In the genomic region with DNA sequence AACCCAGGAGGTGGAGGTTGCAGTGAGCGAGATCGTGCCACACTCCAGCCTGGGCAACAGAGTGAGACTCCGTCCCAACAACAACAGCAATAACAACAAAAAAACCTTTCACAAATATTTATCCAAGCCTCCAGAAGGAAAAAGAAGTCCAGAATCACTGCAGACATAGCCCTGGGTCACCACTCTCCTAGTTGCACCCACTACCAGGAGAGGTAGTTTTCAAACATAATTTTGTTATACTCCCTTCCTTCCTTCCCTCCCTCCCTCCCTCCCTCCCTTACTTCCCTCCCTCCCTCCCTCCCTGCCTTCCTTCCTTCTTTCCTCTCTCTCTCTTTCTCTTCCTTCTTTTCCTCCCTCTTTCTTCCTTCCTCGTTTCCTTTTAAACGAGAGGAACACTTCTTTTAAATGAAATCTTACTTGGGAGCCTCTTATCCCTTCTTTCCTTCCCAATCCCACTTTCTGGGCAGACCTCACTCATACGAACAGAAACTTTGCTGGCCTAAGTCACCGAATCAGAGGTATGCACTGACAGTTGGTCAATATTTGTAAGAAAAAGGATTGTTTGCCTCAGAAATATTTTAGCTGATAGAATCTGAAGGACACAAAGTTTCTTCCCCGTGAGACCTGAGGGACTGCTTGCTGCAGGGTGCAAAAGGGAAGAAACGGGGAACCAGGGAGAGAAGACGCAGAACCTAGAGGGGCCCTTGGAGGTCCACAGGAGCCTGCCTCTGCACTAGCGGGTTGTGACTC, we compare ENCODE assay signal across 19 cellular contexts.
DNase-seq lines count a peak whose midpoint lies in the region; ATAC-seq and TF ChIP-seq lines count a peak whose summit lies in the region.
"Had no signal": no experiment of that assay in that cellular context is flagged by ENCODE, and none has a peak within 500 bp of the region (broad histone marks: within the 10 kb centered on the region; RNA-seq: fewer than 3 reads in every experiment).

No MANE protein-coding gene starts in this region.

- peaks cover 19% of the 10 kb centered on the region for H3K27me3 Mint-ChIP-seq in stimulated activated naive CD8-positive, alpha-beta T cell treated with anti-CD3 and anti-CD28 coated beads, Interleukin-15, Interleukin-2, amounts not matched to agents 100 ng/mL and 50 ng/mL, for 24 hours
- peaks cover 13% of the 10 kb centered on the region for H3K27me3 Mint-ChIP-seq in nephron progenitor cell (ENCODE audit: low read depth, poor library complexity)

- intact Hi-C loops in mammary epithelial cell (cut with micrococcal nuclease), result no loop called here

- CTCF ChIA-PET in mammary epithelial cell (lab: Charles Lee; ENCODE audit: low non-redundant PET), result no interaction called here

- H3K4me1 ChIP-seq in mammary epithelial cell (ENCODE audit: insufficient read depth, low read length) (no peaks in the 10 kb centered on the region), tibial nerve (no peaks in the 10 kb centered on the region)

- H3K9me3 Mint-ChIP-seq in stimulated activated naive CD8-positive, alpha-beta T cell treated with anti-CD3 and anti-CD28 coated beads, Interleukin-15, Interleukin-2, amounts not matched to agents 100 ng/mL and 50 ng/mL, for 24 hours, result no peaks in the 10 kb centered on the region
- peaks cover 17% of the 10 kb centered on the region for H3K9me3 Mint-ChIP-seq in nephron progenitor cell
- H3K9me3 Mint-ChIP-seq: CD8-positive, alpha-beta T cell had no signal

- H2AFZ ChIP-seq in mammary epithelial cell (ENCODE audit: low read depth, low read length), result no peak overlapping the region

- no peak for TF ChIP-seq POLR2A in tibial nerve (IDR thresholded peaks at IDR 0.05)

- ATAC-seq in stimulated activated naive CD8-positive, alpha-beta T cell treated with anti-CD3 and anti-CD28 coated beads, Interleukin-15, Interleukin-2, amounts not matched to agents 100 U/mL and 50 U/mL, for 24 hours, result no peak
- ATAC-seq: CD8-positive, alpha-beta T cell; HCT116 had no signal

- H3K79me2 ChIP-seq in mammary epithelial cell (ENCODE audit: insufficient read depth, low read length), result no peaks in the 10 kb centered on the region

- TF ChIP-seq CTCF in mammary epithelial cell (conservative IDR thresholded peaks at IDR 0.05 in 1 of 2, IDR thresholded peaks at IDR 0.05 in 1 of 2; ENCODE audit: extremely low read depth in 1 of 2, insufficient read depth in 1 of 2, low read depth in 1 of 2, low read length in 2 of 2), result no peak
- no peak for TF ChIP-seq CTCF in nephron progenitor cell (IDR thresholded peaks at IDR 0.05)
- TF ChIP-seq CTCF in tibial nerve (IDR thresholded peaks at IDR 0.05), result no peak

- H3K9ac ChIP-seq in mammary epithelial cell (ENCODE audit: insufficient read depth, low read length), result no peak overlapping the region
- H3K9ac ChIP-seq: BLaER1 had no signal

- H3K27ac ChIP-seq in mammary epithelial cell (ENCODE audit: insufficient read depth, low read depth, low read length) (no peak overlapping the region), tibial nerve (no peak overlapping the region)
- H3K27ac ChIP-seq: 22Rv1, BLaER1, C4-2B had no signal

- dilution Hi-C loops in mammary epithelial cell (cut with HindIII; ENCODE audit: low sequenced_read_pairs), result no loop called here

- H3K4me2 ChIP-seq in mammary epithelial cell (ENCODE audit: insufficient read depth, low read depth, low read length), result no peak overlapping the region
- H3K4me2 ChIP-seq: BLaER1 had no signal

- H4K20me1 ChIP-seq in mammary epithelial cell (ENCODE audit: insufficient read depth, low read length), result no peaks in the 10 kb centered on the region
- H4K20me1 ChIP-seq: BLaER1 had no signal

- no peak overlapping the region for H3K4me3 Mint-ChIP-seq in stimulated activated naive CD8-positive, alpha-beta T cell treated with anti-CD3 and anti-CD28 coated beads, Interleukin-15, Interleukin-2, amounts not matched to agents 100 ng/mL and 50 ng/mL, for 24 hours
- no peak overlapping the region for H3K4me3 Mint-ChIP-seq in nephron progenitor cell
- H3K4me3 Mint-ChIP-seq: B cell; CD4-positive, CD25-positive, alpha-beta regulatory T cell; CD8-positive, alpha-beta T cell; H9 had no signal

- H3K4me1 Mint-ChIP-seq in stimulated activated naive CD8-positive, alpha-beta T cell treated with anti-CD3 and anti-CD28 coated beads, Interleukin-15, Interleukin-2, amounts not matched to agents 100 ng/mL and 50 ng/mL, for 24 hours (ENCODE audit: low read depth), result no peaks in the 10 kb centered on the region
- no peaks in the 10 kb centered on the region for H3K4me1 Mint-ChIP-seq in nephron progenitor cell
- H3K4me1 Mint-ChIP-seq: B cell; CD4-positive, CD25-positive, alpha-beta regulatory T cell had no signal

- H3K27me3 ChIP-seq in mammary epithelial cell (ENCODE audit: insufficient read depth, low read length), result peaks cover 2% of the 10 kb centered on the region
- H3K27me3 ChIP-seq in tibial nerve, result no peaks in the 10 kb centered on the region
- H3K27me3 ChIP-seq: BLaER1 had no signal

- H3K27ac Mint-ChIP-seq in stimulated activated naive CD8-positive, alpha-beta T cell treated with anti-CD3 and anti-CD28 coated beads, Interleukin-15, Interleukin-2, amounts not matched to agents 100 ng/mL and 50 ng/mL, for 24 hours, result peak overlapping the region; percentile 34
- peak overlapping the region; percentile 47 for H3K27ac Mint-ChIP-seq in nephron progenitor cell
- H3K27ac Mint-ChIP-seq: B cell; CD4-positive, CD25-positive, alpha-beta regulatory T cell; CD8-positive, alpha-beta T cell; H9 had no signal

- no peak overlapping the region for H3K4me3 ChIP-seq in mammary epithelial cell (replicated peaks in 1 of 3; ENCODE audit: insufficient read depth in 1 of 3, low read depth in 2 of 3, low read length in 3 of 3)
- no peak overlapping the region for H3K4me3 ChIP-seq in tibial nerve
- H3K4me3 ChIP-seq: BLaER1 had no signal

- H3K36me3 Mint-ChIP-seq in stimulated activated naive CD8-positive, alpha-beta T cell treated with anti-CD3 and anti-CD28 coated beads, Interleukin-15, Interleukin-2, amounts not matched to agents 100 ng/mL and 50 ng/mL, for 24 hours (ENCODE audit: low read depth), result no peaks in the 10 kb centered on the region
- H3K36me3 Mint-ChIP-seq in nephron progenitor cell (ENCODE audit: low read depth), result no peaks in the 10 kb centered on the region
- H3K36me3 Mint-ChIP-seq: CD4-positive, CD25-positive, alpha-beta regulatory T cell; CD8-positive, alpha-beta T cell had no signal

- TF ChIP-seq EP300 in tibial nerve (IDR thresholded peaks at IDR 0.05), result no peak

- DNase-seq in T47D (ENCODE audit: low read depth in 1 of 2, low spot score in 1 of 2) (peak; percentile 25 to 93), mammary epithelial cell (no peak), nephron progenitor cell (no peak), COLO668 (lab: John Stamatoyannopoulos, UW; ENCODE audit: unreplicated experiment) (no peak), tibial nerve (ENCODE audit: low spot score in 2 of 2) (no peak)
- no peak for DNase-seq in stimulated activated naive CD8-positive, alpha-beta T cell treated with anti-CD3 and anti-CD28 coated beads, Interleukin-15, Interleukin-2, amounts not matched to agents 100 U/mL and 50 U/mL, for 24 hours
- no peak for DNase-seq in stimulated activated CD4-positive, alpha-beta T cell treated with anti-CD3 and anti-CD28 coated beads, Interleukin-2, amount 100 ng/mL, for 48 hours
- DNase-seq: Calu3; CD4-positive, CD25-positive, alpha-beta regulatory T cell; CD8-positive, alpha-beta T cell; DMS53; GF-D8; H9 had no signal

- no TSS peak for BruUV-seq in mammary epithelial cell (replicated peaks; lab: Mats Ljungman, UMichigan)

- 89% methylated on average over 10 of the region's 11 CpGs for WGBS in mammary epithelial cell (ENCODE audit: low coverage, missing lambda C conversion rate)
- 82 to 84% methylated on average over 11 of the region's 11 CpGs for WGBS in tibial nerve, 2 donors

- H3K36me3 ChIP-seq in mammary epithelial cell (ENCODE audit: insufficient read depth, low read length) (no peaks in the 10 kb centered on the region), tibial nerve (no peaks in the 10 kb centered on the region)
- H3K36me3 ChIP-seq: BLaER1 had no signal

- no peaks in the 10 kb centered on the region for H3K9me3 ChIP-seq in mammary epithelial cell (replicated peaks; ENCODE audit: insufficient read depth, low read length)
- H3K9me3 ChIP-seq in tibial nerve, result no peaks in the 10 kb centered on the region

- in situ Hi-C loops in T47D (cut with HindIII; ENCODE audit: low pct_unique_long_range_greater_than_20kb, low sequenced_read_pairs), result no loop called here
- in situ Hi-C loops in mammary epithelial cell (cut with MboI; ENCODE audit: low sequenced_read_pairs in 2 of 2), result no loop called here

Comparison
In these comparisons a context has a peak if more than half of its experiments do, and no peak if none do; other contexts are left out.
1. DNase-seq: peak in T47D (2 of 2); none in mammary epithelial cell (single experiment), stimulated activated naive CD8-positive, alpha-beta T cell treated with anti-CD3 and anti-CD28 coated beads, Interleukin-15, Interleukin-2, amounts not matched to agents 100 U/mL and 50 U/mL, for 24 hours (single experiment), nephron progenitor cell (single experiment), COLO668 (single experiment), tibial nerve (0 of 2) and stimulated activated CD4-positive, alpha-beta T cell treated with anti-CD3 and anti-CD28 coated beads, Interleukin-2, amount 100 ng/mL, for 48 hours (0 of 2).